Comparison of ENCODE assay signal across 25 cellular contexts in genomic region chr6:157280153-157280552, GRCh38.
"Had no signal": no experiment of that assay in that cellular context is flagged by ENCODE, and none has a peak within 500 bp of the region (broad histone marks: within the 10 kb centered on the region; RNA-seq: fewer than 3 reads in every experiment).

No MANE protein-coding gene starts in this region.

- H3K4me3 Mint-ChIP-seq: immature natural killer cell; memory B cell; naive B cell; nephron; stimulated activated memory B cell treated with anti-CD40 and anti-IgM and Interleukin-4, amounts not matched to agents 10 μg/mL and 1 μg/mL and 100 μg/mL, for 72 hours; stimulated activated naive CD8-positive, alpha-beta T cell treated with anti-CD3 and anti-CD28 coated beads, Interleukin-15, Interleukin-2, amounts not matched to agents 100 ng/mL and 50 ng/mL, for 24 hours had no signal

- ATAC-seq: gastrocnemius medialis; heart right ventricle; left lung; lower lobe of right lung; psoas muscle; sciatic nerve; stimulated activated memory B cell treated with anti-CD40 and anti-IgM and Interleukin-4, amounts not matched to agents 10 μg/mL and 1 μg/mL and 100 μg/mL, for 72 hours; upper lobe of right lung had no signal

- H3K36me3 Mint-ChIP-seq: immature natural killer cell; memory B cell; naive B cell; stimulated activated memory B cell treated with anti-CD40 and anti-IgM and Interleukin-4, amounts not matched to agents 10 μg/mL and 1 μg/mL and 100 μg/mL, for 72 hours had no signal

- H3K4me3 ChIP-seq: dorsolateral prefrontal cortex, gastrocnemius medialis, heart right ventricle, left lung, lower lobe of right lung, psoas muscle, spleen, tibial artery, upper lobe of right lung, vagina had no signal

- H3K27me3 Mint-ChIP-seq: memory B cell, naive B cell had no signal

- H3K9me3 Mint-ChIP-seq: immature natural killer cell; memory B cell; naive B cell; nephron; stimulated activated memory B cell treated with anti-CD40 and anti-IgM and Interleukin-4, amounts not matched to agents 10 μg/mL and 1 μg/mL and 100 μg/mL, for 72 hours; stimulated activated naive CD8-positive, alpha-beta T cell treated with anti-CD3 and anti-CD28 coated beads, Interleukin-15, Interleukin-2, amounts not matched to agents 100 ng/mL and 50 ng/mL, for 24 hours had no signal

- H3K27ac ChIP-seq: dorsolateral prefrontal cortex, gastrocnemius medialis, heart right ventricle, left lung, lower lobe of right lung, psoas muscle, spleen, tibial artery, upper lobe of right lung, vagina had no signal

- H3K36me3 ChIP-seq: gastrocnemius medialis, heart right ventricle, left lung, lower lobe of right lung, spleen, tibial artery, upper lobe of right lung, vagina had no signal

- DNase-seq: cortex of kidney; dorsolateral prefrontal cortex; effector CD8-positive, alpha-beta T cell; gastrocnemius medialis; heart right ventricle; hypothalamus; immature natural killer cell; lower lobe of right lung; naive B cell; psoas muscle; retina; spleen; stimulated activated CD4-positive, alpha-beta T cell treated with anti-CD3 and anti-CD28 coated beads, Interleukin-15, amount 100 ng/mL, for 24 hours; stimulated activated CD4-positive, alpha-beta T cell treated with anti-CD3 and anti-CD28 coated beads, Interleukin-1b, Interleukin-23, amount 100 ng/mL, for 48 hours; stimulated activated CD4-positive, alpha-beta T cell treated with anti-CD3 and anti-CD28 coated beads, Interleukin-4, amount 100 ng/mL, for 24 hours; tibial artery; upper lobe of right lung had no signal

- H3K9me3 ChIP-seq: gastrocnemius medialis, heart right ventricle, left lung, lower lobe of right lung, psoas muscle, spleen, tibial artery, upper lobe of right lung, vagina had no signal

- H3K27ac Mint-ChIP-seq: immature natural killer cell; memory B cell; naive B cell; nephron; stimulated activated memory B cell treated with anti-CD40 and anti-IgM and Interleukin-4, amounts not matched to agents 10 μg/mL and 1 μg/mL and 100 μg/mL, for 72 hours; stimulated activated naive CD8-positive, alpha-beta T cell treated with anti-CD3 and anti-CD28 coated beads, Interleukin-15, Interleukin-2, amounts not matched to agents 100 ng/mL and 50 ng/mL, for 24 hours had no signal

- H3K27me3 ChIP-seq: dorsolateral prefrontal cortex, gastrocnemius medialis, heart right ventricle, spleen, tibial artery, upper lobe of right lung, vagina had no signal

- FAIRE-seq: keratinocyte had no signal

- H3K4me1 Mint-ChIP-seq: naive B cell, nephron had no signal

- H3K4me1 ChIP-seq: gastrocnemius medialis, upper lobe of right lung had no signal
